Comparison of ENCODE assay signal across 23 cellular contexts in the genomic region with DNA sequence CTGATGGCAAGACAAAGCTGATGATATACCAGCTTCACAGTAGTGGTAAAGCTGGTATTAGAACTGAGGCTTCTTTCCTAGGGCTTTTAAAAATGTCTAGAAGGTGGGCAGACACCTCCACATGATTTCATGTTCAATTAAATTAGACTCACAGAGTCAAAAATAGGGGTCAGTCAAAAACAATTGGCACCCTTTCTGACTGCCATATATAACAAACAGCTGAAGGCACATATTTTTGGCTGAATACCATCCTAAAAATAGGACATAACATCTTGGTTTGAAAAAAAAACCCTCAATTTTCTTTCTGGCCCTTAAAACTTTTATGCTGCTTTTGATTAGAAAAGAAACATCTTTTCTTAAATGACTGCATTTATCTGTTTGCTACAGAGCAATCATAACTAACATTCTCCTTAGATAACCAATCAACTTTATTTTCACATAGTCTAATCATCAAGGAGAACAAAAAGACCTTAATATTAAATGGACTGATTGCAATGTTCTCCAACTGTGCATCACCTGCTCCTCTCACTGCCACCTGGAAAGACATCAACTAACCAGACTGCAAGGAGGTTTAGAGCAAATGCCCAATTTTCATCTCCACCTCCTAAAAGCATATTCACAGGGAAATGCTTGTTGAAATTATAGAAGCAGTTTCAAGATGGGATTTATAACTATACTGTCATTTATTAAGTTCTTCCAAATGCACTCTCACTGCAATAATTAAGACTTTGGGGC. TPM values are rescaled to one million over a fixed set of nuclear protein-coding genes. Genes with fewer than 3 reads are reported as not detected.
DNase-seq lines count a peak whose midpoint lies in the region; ATAC-seq and TF ChIP-seq lines count a peak whose summit lies in the region.
"Had no signal": no experiment of that assay in that cellular context is flagged by ENCODE, and none has a peak within 500 bp of the region (broad histone marks: within the 10 kb centered on the region; RNA-seq: fewer than 3 reads in every experiment).

No MANE protein-coding gene starts in this region.

- H3K36me3 Mint-ChIP-seq in T-helper 2 cell treated with Interferon-gamma antibody and Interleukin-4, amounts not matched to agents 5 μg/mL and 100 μg/mL, for 36 hours (ENCODE audit: low read depth), result peaks cover 13% of the 10 kb centered on the region
- H3K36me3 Mint-ChIP-seq in CD4-positive, alpha-beta T cell (ENCODE audit: low read depth), result peaks cover 18% of the 10 kb centered on the region
- peaks cover 13% of the 10 kb centered on the region for H3K36me3 Mint-ChIP-seq in activated CD8-positive, alpha-beta T cell treated with anti-CD3 and anti-CD28 coated beads for 36 hours (ENCODE audit: low read depth)

- no peaks in the 10 kb centered on the region for H3K27me3 ChIP-seq in CD4-positive, alpha-beta T cell (ENCODE audit: control insufficient read depth, insufficient read depth, low read length)
- H3K27me3 ChIP-seq in effector memory CD4-positive, alpha-beta T cell (replicated peaks; ENCODE audit: control insufficient read depth, insufficient read depth, low read length, poor library complexity, severe bottlenecking), result no peaks in the 10 kb centered on the region
- H3K27me3 ChIP-seq: breast epithelium, tibial nerve had no signal

- no peak for DNase-seq in T-helper 2 cell treated with Interferon-gamma antibody and Interleukin-4, amounts not matched to agents 5 μg/mL and 100 μg/mL, for 36 hours (ENCODE audit: low spot score)
- DNase-seq in T-helper 2 cell (no peak), NCI-H345 treated with DMSO at 0.1 percent for 48 hours (lab: John Stamatoyannopoulos, UW; ENCODE audit: unreplicated experiment) (no peak), ureter (ENCODE audit: low spot score) (no peak)
- no peak for DNase-seq in CD4-positive, alpha-beta T cell
- no peak for DNase-seq in activated CD8-positive, alpha-beta T cell treated with anti-CD3 and anti-CD28 coated beads for 36 hours
- no peak for DNase-seq in effector memory CD4-positive, alpha-beta T cell
- DNase-seq in stimulated activated CD4-positive, alpha-beta T cell treated with anti-CD3 and anti-CD28 coated beads, Interleukin-4, amount 100 ng/mL, for 1 hour, result no peak
- DNase-seq: DND-41; kidney; MV-4-11; NCI-H1930; NCI-H748 treated with DMSO at 0.1 percent for 48 hours; nucleus accumbens; PC-9; SHP77 treated with DMSO at 0.1 percent for 48 hours; stimulated activated CD4-positive, alpha-beta T cell treated with anti-CD3 and anti-CD28 coated beads, Interleukin-2, amount 100 ng/mL, for 48 hours; stimulated activated naive CD4-positive, alpha-beta T cell treated with Interleukin-2 at 50 U/mL for 16 hours had no signal

- H3K4me3 Mint-ChIP-seq in T-helper 2 cell treated with Interferon-gamma antibody and Interleukin-4, amounts not matched to agents 5 μg/mL and 100 μg/mL, for 36 hours, result peak overlapping the region; percentile 10
- H3K4me3 Mint-ChIP-seq in CD4-positive, alpha-beta T cell, result no peak overlapping the region
- peak overlapping the region; percentile 86 for H3K4me3 Mint-ChIP-seq in activated CD8-positive, alpha-beta T cell treated with anti-CD3 and anti-CD28 coated beads for 36 hours

- no peaks in the 10 kb centered on the region for H3K9me3 Mint-ChIP-seq in T-helper 2 cell treated with Interferon-gamma antibody and Interleukin-4, amounts not matched to agents 5 μg/mL and 100 μg/mL, for 36 hours
- no peaks in the 10 kb centered on the region for H3K9me3 Mint-ChIP-seq in CD4-positive, alpha-beta T cell
- no peaks in the 10 kb centered on the region for H3K9me3 Mint-ChIP-seq in activated CD8-positive, alpha-beta T cell treated with anti-CD3 and anti-CD28 coated beads for 36 hours

- ATAC-seq in CD4-positive, alpha-beta T cell (ENCODE audit: poor library complexity), result no peak
- no peak for ATAC-seq in activated CD8-positive, alpha-beta T cell treated with anti-CD3 and anti-CD28 coated beads for 36 hours

- POLR2A ChIA-PET in CD4-positive, alpha-beta T cell (lab: Charles Lee), result interaction anchor here (0.7 to 1.2 kb wide), 5 partner anchors 9 to 425 kb away, joined by 3 to 4 read pairs (median 3); partner anchors contain the start of genes CENPK, PPWD1, SREK1 and TRIM23
- POLR2A ChIA-PET in activated CD8-positive, alpha-beta T cell treated with anti-CD3 and anti-CD28 coated beads for 36 hours (lab: Charles Lee), result interaction anchor here (0.8 to 1.0 kb wide), 2 partner anchors 14 to 156 kb away, joined by 3 to 4 read pairs; partner anchors contain the start of genes CENPK and PPWD1

- intact Hi-C loops in CD4-positive, alpha-beta T cell (cut with DNase I, micrococcal nuclease), result no loop called here
- intact Hi-C loops in activated CD8-positive, alpha-beta T cell treated with anti-CD3 and anti-CD28 coated beads for 36 hours (cut with micrococcal nuclease), result no loop called here

- H3K36me3 ChIP-seq in effector memory CD4-positive, alpha-beta T cell (ENCODE audit: control insufficient read depth, insufficient read depth, low read length), result peaks cover 20% of the 10 kb centered on the region
- H3K36me3 ChIP-seq: breast epithelium had no signal

- no peak for TF ChIP-seq CTCF in CD4-positive, alpha-beta T cell (IDR thresholded peaks at IDR 0.05)
- TF ChIP-seq CTCF in activated CD8-positive, alpha-beta T cell treated with anti-CD3 and anti-CD28 coated beads for 36 hours (IDR thresholded peaks at IDR 0.05), result no peak

- no peaks in the 10 kb centered on the region for H3K9me3 ChIP-seq in CD4-positive, alpha-beta T cell (ENCODE audit: control insufficient read depth, low read length)
- no peaks in the 10 kb centered on the region for H3K9me3 ChIP-seq in effector memory CD4-positive, alpha-beta T cell (ENCODE audit: control insufficient read depth, low read length)
- H3K9me3 ChIP-seq: breast epithelium, tibial nerve had no signal

- CTCF ChIA-PET in CD4-positive, alpha-beta T cell (lab: Charles Lee), result no interaction called here
- CTCF ChIA-PET in activated CD8-positive, alpha-beta T cell treated with anti-CD3 and anti-CD28 coated beads for 36 hours (lab: Charles Lee), result interaction anchor here (0.6 to 1.2 kb wide), 2 partner anchors 73 to 229 kb away, joined by 3 read pairs; no protein-coding TSS in a partner anchor

- H3K27ac ChIP-seq in CD4-positive, alpha-beta T cell (ENCODE audit: low read depth, low read length), result peak overlapping the region; percentile 97
- peak overlapping the region; percentile 91 for H3K27ac ChIP-seq in effector memory CD4-positive, alpha-beta T cell (ENCODE audit: insufficient read depth, low read length, poor library complexity, severe bottlenecking)
- H3K27ac ChIP-seq: breast epithelium, KMS-11, PC-9, tibial nerve had no signal

- peaks cover 34% of the 10 kb centered on the region for H3K4me1 ChIP-seq in effector memory CD4-positive, alpha-beta T cell (ENCODE audit: control insufficient read depth, insufficient read depth, low read length, poor library complexity, severe bottlenecking)
- H3K4me1 ChIP-seq: breast epithelium had no signal

- peaks cover 25% of the 10 kb centered on the region for H3K4me1 Mint-ChIP-seq in T-helper 2 cell treated with Interferon-gamma antibody and Interleukin-4, amounts not matched to agents 5 μg/mL and 100 μg/mL, for 36 hours (ENCODE audit: low read depth)
- H3K4me1 Mint-ChIP-seq in CD4-positive, alpha-beta T cell (ENCODE audit: low read depth), result peaks cover 22% of the 10 kb centered on the region
- peaks cover 12% of the 10 kb centered on the region for H3K4me1 Mint-ChIP-seq in activated CD8-positive, alpha-beta T cell treated with anti-CD3 and anti-CD28 coated beads for 36 hours (ENCODE audit: low read depth)

- peak overlapping the region; percentile 10 for H3K4me3 ChIP-seq in effector memory CD4-positive, alpha-beta T cell (ENCODE audit: insufficient read depth, low read depth, low read length, poor library complexity, severe bottlenecking)
- H3K4me3 ChIP-seq: breast epithelium, lung, PC-9, smooth muscle cell, tibial nerve had no signal

- no peak overlapping the region for H3K27ac Mint-ChIP-seq in T-helper 2 cell treated with Interferon-gamma antibody and Interleukin-4, amounts not matched to agents 5 μg/mL and 100 μg/mL, for 36 hours
- no peak overlapping the region for H3K27ac Mint-ChIP-seq in CD4-positive, alpha-beta T cell
- H3K27ac Mint-ChIP-seq in activated CD8-positive, alpha-beta T cell treated with anti-CD3 and anti-CD28 coated beads for 36 hours, result peak overlapping the region; percentile 93

- H3K27me3 Mint-ChIP-seq in T-helper 2 cell treated with Interferon-gamma antibody and Interleukin-4, amounts not matched to agents 5 μg/mL and 100 μg/mL, for 36 hours (ENCODE audit: low read depth), result no peaks in the 10 kb centered on the region
- H3K27me3 Mint-ChIP-seq in CD4-positive, alpha-beta T cell, result no peaks in the 10 kb centered on the region
- no peaks in the 10 kb centered on the region for H3K27me3 Mint-ChIP-seq in activated CD8-positive, alpha-beta T cell treated with anti-CD3 and anti-CD28 coated beads for 36 hours

RNA-seq across cellular contexts. Expression of gene SGTB, which starts 3.2 kb away (rescaled TPM):
- 10 to 100 TPM; 84.2 to 93.7 TPM for total RNA-seq in CD4-positive, alpha-beta T cell
- 10 to 100 TPM; 17.0 to 18.5 TPM for total RNA-seq in activated CD8-positive, alpha-beta T cell treated with anti-CD3 and anti-CD28 coated beads for 36 hours
- total RNA-seq in ureter, result 4.6 TPM

RNA-seq across cellular contexts. Expression of gene NLN, which starts 3.3 kb away (rescaled TPM):
- 1 to 10 TPM; 1.4 to 2.5 TPM for total RNA-seq in CD4-positive, alpha-beta T cell
- 10 to 100 TPM; 38.4 to 42.5 TPM for total RNA-seq in activated CD8-positive, alpha-beta T cell treated with anti-CD3 and anti-CD28 coated beads for 36 hours
- total RNA-seq in ureter, result 23.8 TPM

Comparison
In these comparisons a context has a peak if more than half of its experiments do, and no peak if none do; other contexts are left out.
1. RNA of gene SGTB, which starts 3.2 kb away (total RNA-seq): 84.2 to 93.7 TPM in CD4-positive, alpha-beta T cell; 17.0 to 18.5 TPM in activated CD8-positive, alpha-beta T cell treated with anti-CD3 and anti-CD28 coated beads for 36 hours and 4.6 TPM in ureter (single experiment); every median in the first group is over 4 times any median in the second.